ENCODE assay signal across 24 cellular contexts in genomic region chr7:24865994-24866615, GRCh38.
DNase-seq lines count a peak whose midpoint lies in the region; TF ChIP-seq lines count a peak whose summit lies in the region.
"Had no signal": no experiment of that assay in that cellular context is flagged by ENCODE, and none has a peak within 500 bp of the region (broad histone marks: within the 10 kb centered on the region; RNA-seq: fewer than 3 reads in every experiment).

No MANE protein-coding gene starts in this region.

- no peaks in the 10 kb centered on the region for H3K4me1 ChIP-seq in CD4-positive, alpha-beta memory T cell (ENCODE audit: insufficient read depth, low read length)
- no peaks in the 10 kb centered on the region for H3K4me1 ChIP-seq in suprapubic skin
- H3K4me1 ChIP-seq: esophagus muscularis mucosa had no signal

- peaks cover 71 to 72% of the 10 kb centered on the region in 2 donors for H3K36me3 Mint-ChIP-seq in CD4-positive, alpha-beta memory T cell

- H3K9me3 Mint-ChIP-seq in CD4-positive, alpha-beta memory T cell: no peaks in the 10 kb centered on the region
- H3K9me3 Mint-ChIP-seq: activated B cell treated with CpG ODN at 0.5 μM for 24 hours, HFFc6, IgD-negative memory B cell, nephron progenitor cell had no signal

- H3K27ac ChIP-seq in CD4-positive, alpha-beta memory T cell (ENCODE audit: low read depth, low read length): no peak overlapping the region
- no peak overlapping the region for H3K27ac ChIP-seq in suprapubic skin
- H3K27ac ChIP-seq: esophagus muscularis mucosa, HL-60, SJSA1 had no signal

- H3K36me3 ChIP-seq in CD4-positive, alpha-beta memory T cell (ENCODE audit: insufficient read depth, low read length): peaks cover 26% of the 10 kb centered on the region
- H3K36me3 ChIP-seq in suprapubic skin: peaks cover 33% of the 10 kb centered on the region

- no peak for TF ChIP-seq POLR2A in suprapubic skin (IDR thresholded peaks at IDR 0.05)

- H3K4me3 ChIP-seq in CD4-positive, alpha-beta memory T cell (ENCODE audit: low read length in 2 of 2): no peak overlapping the region
- H3K4me3 ChIP-seq in suprapubic skin: no peak overlapping the region
- H3K4me3 ChIP-seq: esophagus muscularis mucosa, SJSA1 had no signal

- CTCF ChIA-PET in CD4-positive, alpha-beta memory T cell (lab: Charles Lee; ENCODE audit: partially characterized antibody): no interaction called here

- TF ChIP-seq EP300 in suprapubic skin (IDR thresholded peaks at IDR 0.05): no peak

- H3K4me3 Mint-ChIP-seq in CD4-positive, alpha-beta memory T cell: no peak overlapping the region
- H3K4me3 Mint-ChIP-seq: activated B cell treated with CpG ODN at 0.5 μM for 24 hours, B cell, HFFc6, IgD-negative memory B cell, nephron progenitor cell had no signal

- no peaks in the 10 kb centered on the region for H3K27me3 ChIP-seq in CD4-positive, alpha-beta memory T cell (ENCODE audit: insufficient read depth, low read length)
- H3K27me3 ChIP-seq in suprapubic skin: no peaks in the 10 kb centered on the region
- H3K27me3 ChIP-seq: esophagus muscularis mucosa, SJSA1 had no signal

- TF ChIP-seq CTCF in suprapubic skin (IDR thresholded peaks at IDR 0.05) (no peak), GM10266 (IDR thresholded peaks at IDR 0.05; ENCODE audit: control insufficient read depth, insufficient read depth, low read depth, missing control alignments) (no peak)

- peak overlapping the region in 6 of 7 donors; percentile 32 to 57 (median 44) for H3K27ac Mint-ChIP-seq in CD4-positive, alpha-beta memory T cell
- H3K27ac Mint-ChIP-seq: activated B cell treated with CpG ODN at 0.5 μM for 24 hours, B cell, HFFc6, nephron progenitor cell had no signal

- H3K27me3 Mint-ChIP-seq in CD4-positive, alpha-beta memory T cell: no peaks in the 10 kb centered on the region
- H3K27me3 Mint-ChIP-seq: activated B cell treated with CpG ODN at 0.5 μM for 24 hours, B cell, IgD-negative memory B cell had no signal

- peaks cover 3 to 8% (median 6%) of the 10 kb centered on the region in 4 donors for H3K4me1 Mint-ChIP-seq in CD4-positive, alpha-beta memory T cell
- H3K4me1 Mint-ChIP-seq: nephron progenitor cell had no signal

- peak; percentile 66 for DNase-seq in activated CD4-positive, alpha-beta T cell treated with anti-CD3 and anti-CD28 coated beads for 48 hours
- DNase-seq in activated CD4-positive, alpha-beta T cell treated with anti-CD3 and anti-CD28 coated beads, Interleukin-2, amount 50 U/mL, for 4 hours: no peak
- no peak for DNase-seq in CD4-positive, alpha-beta memory T cell
- peak; percentile 55 to 58 for DNase-seq in activated T-cell treated with anti-CD3 and anti-CD28 coated beads, Interleukin-2, amount 50 U/mL, for 48 hours
- peak; percentile 22 to 45 for DNase-seq in stimulated activated CD4-positive, alpha-beta T cell treated with anti-CD3 and anti-CD28 coated beads, Interleukin-2, amount 100 ng/mL, for 24 hours
- DNase-seq in suprapubic skin (ENCODE audit: low spot score in 2 of 2) (no peak), middle frontal gyrus (ENCODE audit: extremely low spot score, low spot score) (no peak), GM10266 (ENCODE audit: extremely low spot score) (no peak)
- DNase-seq: activated B cell treated with CpG ODN at 0.5 μM for 24 hours; activated effector memory CD4-positive, alpha-beta T cell treated with anti-CD3 and anti-CD28 coated beads, Interleukin-2, amount 50 U/mL, for 16 hours; effector memory CD4-positive, alpha-beta T cell; EL; HFFc6; left cardiac atrium; mesendoderm; NCI-H146; NCI-H226; nephron progenitor cell; substantia nigra had no signal

- WGBS in suprapubic skin: 91% methylated on average over 12 of the region's 12 CpGs

- no peaks in the 10 kb centered on the region for H3K9me3 ChIP-seq in CD4-positive, alpha-beta memory T cell (ENCODE audit: control insufficient read depth in 1 of 2, low read length in 2 of 2)
- H3K9me3 ChIP-seq in suprapubic skin: no peaks in the 10 kb centered on the region
- H3K9me3 ChIP-seq: esophagus muscularis mucosa, SJSA1 had no signal

- POLR2A ChIA-PET in CD4-positive, alpha-beta memory T cell (lab: Charles Lee; ENCODE audit: partially characterized antibody): no interaction called here

- intact Hi-C loops in CD4-positive, alpha-beta memory T cell (cut with micrococcal nuclease): no loop called here

Comparison
In these comparisons a context has a peak if more than half of its experiments do, and no peak if none do; other contexts are left out.
1. DNase-seq: peak in activated CD4-positive, alpha-beta T cell treated with anti-CD3 and anti-CD28 coated beads for 48 hours (single experiment), activated T-cell treated with anti-CD3 and anti-CD28 coated beads, Interleukin-2, amount 50 U/mL, for 48 hours (2 of 2) and stimulated activated CD4-positive, alpha-beta T cell treated with anti-CD3 and anti-CD28 coated beads, Interleukin-2, amount 100 ng/mL, for 24 hours (2 of 2); none in activated CD4-positive, alpha-beta T cell treated with anti-CD3 and anti-CD28 coated beads, Interleukin-2, amount 50 U/mL, for 4 hours (0 of 2), CD4-positive, alpha-beta memory T cell (0 of 5), suprapubic skin (0 of 2), middle frontal gyrus (single experiment) and GM10266 (single experiment).